15 cellular contexts compared by ENCODE assay signal in the genomic region with DNA sequence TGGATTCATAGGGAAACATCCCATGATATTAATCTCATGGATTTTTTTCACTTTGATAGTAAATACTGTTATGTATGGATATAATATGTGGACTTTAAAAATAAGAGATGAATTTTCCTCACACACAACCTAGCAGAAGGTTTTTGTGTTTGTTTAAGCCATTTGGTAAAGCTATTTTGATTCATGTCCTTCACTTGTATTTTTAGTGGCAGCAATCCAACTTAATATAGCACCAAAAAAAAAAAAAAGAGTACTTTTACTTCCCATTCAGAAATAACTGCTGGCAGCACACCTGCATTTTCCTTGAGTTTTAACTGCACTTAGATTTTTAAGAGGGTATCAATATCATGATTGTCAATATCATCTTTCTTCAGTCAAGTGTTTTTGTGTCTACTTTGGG.
"Had no signal": no experiment of that assay in that cellular context is flagged by ENCODE, and none has a peak within 500 bp of the region (broad histone marks: within the 10 kb centered on the region; RNA-seq: fewer than 3 reads in every experiment).

No MANE protein-coding gene starts in this region.

- H3K36me3 ChIP-seq: brain microvascular endothelial cell had no signal

- H3K27ac ChIP-seq: brain microvascular endothelial cell, epithelial cell of prostate, tibial artery had no signal

- DNase-seq: activated CD4-positive, alpha-beta T cell treated with anti-CD3 and anti-CD28 coated beads, Interleukin-2, amount 50 U/mL, for 1 hour; activated naive CD4-positive, alpha-beta T cell treated with Interleukin-2 at 50 U/mL for 16 hours; anterior cingulate cortex; brain microvascular endothelial cell; cortex of kidney; effector memory CD8-positive, alpha-beta T cell; head of caudate nucleus; posterior cingulate gyrus; retina; stimulated activated CD4-positive, alpha-beta T cell treated with anti-CD3 and anti-CD28 coated beads, Interleukin-2, amount 100 ng/mL, for 48 hours; stimulated activated naive B cell treated with anti-CD40 and anti-IgM and Interleukin-4, amounts not matched to agents 10 μg/mL and 1 μg/mL and 100 μg/mL, for 72 hours; tibial artery had no signal

- H3K27me3 ChIP-seq: brain microvascular endothelial cell, tibial artery had no signal

- ATAC-seq: activated CD4-positive, CD25-positive, alpha-beta regulatory T cell treated with anti-CD3 and anti-CD28 coated beads, Interleukin-2, amount 50 U/mL, for 24 hours; effector memory CD8-positive, alpha-beta T cell; natural killer cell treated with Interleukin-12 subunit alpha and Interleukin-12 subunit beta and Interleukin-15 and Interleukin-18, amount 100 ng/mL, for 72 hours; stimulated activated naive B cell treated with anti-CD40 and anti-IgM and Interleukin-4, amounts not matched to agents 10 μg/mL and 1 μg/mL and 100 μg/mL, for 72 hours had no signal

- H3K4me3 ChIP-seq: tibial artery had no signal

- H3K9me3 ChIP-seq: tibial artery had no signal
